15 cellular contexts compared by ENCODE assay signal in the genomic region with DNA sequence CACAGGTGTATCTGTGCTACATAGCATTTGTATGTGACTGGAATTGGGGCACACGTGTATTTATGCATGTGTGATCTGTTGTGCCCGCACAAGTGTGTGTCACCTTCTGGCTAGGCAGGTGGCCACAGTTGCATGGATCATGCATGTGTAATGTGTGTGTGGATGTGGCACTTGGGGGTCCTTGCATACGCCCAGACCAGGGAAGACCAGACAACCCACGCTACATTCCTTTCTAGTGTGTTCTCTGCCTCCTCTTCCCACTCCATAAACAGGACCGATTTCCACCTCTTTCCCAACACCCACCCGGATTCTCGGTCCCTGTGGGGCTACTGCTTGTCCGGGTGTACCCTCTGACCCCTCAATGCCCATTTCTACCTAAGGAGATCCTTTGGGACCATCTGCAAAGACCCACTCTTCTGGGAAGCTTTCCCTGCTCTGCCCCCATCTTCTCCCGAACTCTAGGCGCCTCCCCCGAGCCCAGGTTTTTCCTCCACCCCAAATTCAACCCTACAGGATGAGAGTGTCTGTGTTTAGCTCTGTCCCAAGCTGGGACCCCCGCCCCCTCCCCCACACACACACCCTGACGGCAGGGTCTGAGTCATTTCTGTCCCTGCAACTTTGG. TPM values are rescaled to one million over a fixed set of nuclear protein-coding genes. Genes with fewer than 3 reads are reported as not detected.
DNase-seq lines count a peak whose midpoint lies in the region; ATAC-seq and TF ChIP-seq lines count a peak whose summit lies in the region.
"Had no signal": no experiment of that assay in that cellular context is flagged by ENCODE, and none has a peak within 500 bp of the region (broad histone marks: within the 10 kb centered on the region; RNA-seq: fewer than 3 reads in every experiment).

No MANE protein-coding gene starts in this region.

- peaks cover 25% of the 10 kb centered on the region for H3K4me1 Mint-ChIP-seq in CD4-positive, alpha-beta T cell (ENCODE audit: low read depth)
- H3K4me1 Mint-ChIP-seq in GM23338, result peaks cover 18% of the 10 kb centered on the region
- H3K4me1 Mint-ChIP-seq in naive B cell, result peaks cover 25 to 34% (median 28%) of the 10 kb centered on the region in 3 donors

- peak overlapping the region; percentile 77 for H3K4me3 ChIP-seq in GM23338
- H3K4me3 ChIP-seq: skin epidermis had no signal

- H2AFZ ChIP-seq in GM23338, result no peak overlapping the region

- no peak overlapping the region for H3K27ac ChIP-seq in CD4-positive, alpha-beta T cell (ENCODE audit: low read depth, low read length)
- H3K27ac ChIP-seq in GM23338 (ENCODE audit: low read depth) (0 out of 2 replicates have a peak overlapping the region, but pooled peaks have one; percentile 45), angular gyrus (ENCODE audit: low read depth, low read length) (peak overlapping the region; percentile 22)
- H3K27ac ChIP-seq: gastroesophageal sphincter, Peyer's patch, skin epidermis had no signal

- CTCF ChIA-PET in CD4-positive, alpha-beta T cell (lab: Charles Lee), result no interaction called here

- H3K79me2 ChIP-seq in GM23338 (replicated peaks; ENCODE audit: insufficient read depth), result no peaks in the 10 kb centered on the region

- intact Hi-C loops in CD4-positive, alpha-beta T cell (cut with DNase I, micrococcal nuclease), result loop anchor here in 1 of 2 experiments (2.0 to 5.0 kb wide), 4 partner anchors 22 to 146 kb away; a partner anchor contains a TSS

- POLR2A ChIA-PET in CD4-positive, alpha-beta T cell (lab: Charles Lee), result no interaction called here

- DNase-seq in CD4-positive, alpha-beta T cell, result no peak
- DNase-seq in GM23338 (ENCODE audit: low spot score), result no peak
- no peak for DNase-seq in naive B cell
- no peak for DNase-seq in ecto neural progenitor cell (ENCODE audit: low spot score)
- no peak for DNase-seq in GM20000 (ENCODE audit: low spot score)
- no peak for DNase-seq in NCI-H1417 treated with DMSO at 0.1 percent for 48 hours (lab: John Stamatoyannopoulos, UW)
- DNase-seq in COLO829 (ENCODE audit: low spot score), result no peak
- DNase-seq: Caco-2, NCI-H1417, NCI-H446, Peyer's patch had no signal

- H3K36me3 Mint-ChIP-seq in CD4-positive, alpha-beta T cell (ENCODE audit: low read depth), result peaks cover 4% of the 10 kb centered on the region
- H3K36me3 Mint-ChIP-seq in GM23338 (ENCODE audit: low read depth) (peaks cover 25% of the 10 kb centered on the region), naive B cell (no peaks in the 10 kb centered on the region)

- H3K4me1 ChIP-seq in GM23338 (ENCODE audit: insufficient read depth), result peaks cover 3% of the 10 kb centered on the region; the same call in 1 of the 2 replicates
- H3K4me1 ChIP-seq: Caco-2 had no signal

- H3K27ac Mint-ChIP-seq in CD4-positive, alpha-beta T cell, result peak overlapping the region; percentile 27
- H3K27ac Mint-ChIP-seq in GM23338 (peak overlapping the region; percentile 72), naive B cell (peak overlapping the region in 3 of 6 donors; percentile 26 to 92 (median 34))

- H3K27me3 ChIP-seq in CD4-positive, alpha-beta T cell (ENCODE audit: control insufficient read depth, insufficient read depth, low read length), result no peaks in the 10 kb centered on the region
- H3K27me3 ChIP-seq in GM23338 (ENCODE audit: insufficient read depth), result no peaks in the 10 kb centered on the region
- H3K27me3 ChIP-seq: Peyer's patch had no signal

- peak overlapping the region; percentile 95 for H3K4me2 ChIP-seq in GM23338

- H3K4me3 Mint-ChIP-seq in CD4-positive, alpha-beta T cell, result peak overlapping the region; percentile 77
- peak overlapping the region; percentile 82 for H3K4me3 Mint-ChIP-seq in GM23338
- H3K4me3 Mint-ChIP-seq in naive B cell, result peak overlapping the region in 7 of 8 donors; percentile 40 to 90 (median 80)

- H4K20me1 ChIP-seq in GM23338 (replicated peaks; ENCODE audit: insufficient read depth), result no peaks in the 10 kb centered on the region; the same call in 1 of the 2 replicates

- H3K36me3 ChIP-seq in GM23338 (ENCODE audit: insufficient read depth), result no peaks in the 10 kb centered on the region
- H3K36me3 ChIP-seq: gastroesophageal sphincter had no signal

- H3F3A ChIP-seq in GM23338 (replicated peaks; ENCODE audit: low read depth), result peaks cover 6% of the 10 kb centered on the region; the same call in 1 of the 2 replicates

- no peaks in the 10 kb centered on the region for H3K9me2 ChIP-seq in GM23338 (ENCODE audit: insufficient read depth)

- H3K9me3 Mint-ChIP-seq in CD4-positive, alpha-beta T cell, result no peaks in the 10 kb centered on the region
- H3K9me3 Mint-ChIP-seq in GM23338, result 0 out of 3 replicates have a peak, but pooled peaks cover 4% of the 10 kb centered on the region
- H3K9me3 Mint-ChIP-seq in naive B cell, result peaks cover 0 to 15% (median 2%) of the 10 kb centered on the region in 7 donors

- no peak for TF ChIP-seq CTCF in CD4-positive, alpha-beta T cell (IDR thresholded peaks at IDR 0.05)
- TF ChIP-seq CTCF in GM23338 (conservative IDR thresholded peaks at IDR 0.05; ENCODE audit: low read depth in 2 of 2) (no peak), GM20000 (IDR thresholded peaks at IDR 0.05; ENCODE audit: extremely low read depth, missing control alignments) (no peak)

- H3K9me3 ChIP-seq in CD4-positive, alpha-beta T cell (ENCODE audit: control insufficient read depth, low read length), result no peaks in the 10 kb centered on the region
- H3K9me3 ChIP-seq: Caco-2 had no signal

- H3K27me3 Mint-ChIP-seq in CD4-positive, alpha-beta T cell, result no peaks in the 10 kb centered on the region
- H3K27me3 Mint-ChIP-seq in GM23338 (ENCODE audit: insufficient read depth, low read depth, poor library complexity), result peaks cover 30% of the 10 kb centered on the region
- peaks cover 0 to 31% (median 0%) of the 10 kb centered on the region in 3 donors for H3K27me3 Mint-ChIP-seq in naive B cell

- no peak for ATAC-seq in CD4-positive, alpha-beta T cell (ENCODE audit: poor library complexity)
- ATAC-seq in GM23338 (no peak), naive B cell (ENCODE audit: low read depth in 2 of 2) (no peak)
- ATAC-seq: left lobe of liver had no signal

TF ChIP-seq in GM23338, 12 proteins besides CTCF, POLR2A, EP300 and RAD21 (continues in another document):
- no peak for TF ChIP-seq STAT1 (IDR thresholded peaks at IDR 0.05; ENCODE audit: unreplicated experiment)
- TF ChIP-seq, protein P1, sequence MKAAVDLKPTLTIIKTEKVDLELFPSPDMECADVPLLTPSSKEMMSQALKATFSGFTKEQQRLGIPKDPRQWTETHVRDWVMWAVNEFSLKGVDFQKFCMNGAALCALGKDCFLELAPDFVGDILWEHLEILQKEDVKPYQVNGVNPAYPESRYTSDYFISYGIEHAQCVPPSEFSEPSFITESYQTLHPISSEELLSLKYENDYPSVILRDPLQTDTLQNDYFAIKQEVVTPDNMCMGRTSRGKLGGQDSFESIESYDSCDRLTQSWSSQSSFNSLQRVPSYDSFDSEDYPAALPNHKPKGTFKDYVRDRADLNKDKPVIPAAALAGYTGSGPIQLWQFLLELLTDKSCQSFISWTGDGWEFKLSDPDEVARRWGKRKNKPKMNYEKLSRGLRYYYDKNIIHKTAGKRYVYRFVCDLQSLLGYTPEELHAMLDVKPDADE (IDR thresholded peaks at IDR 0.05), result no peak
- no peak for TF ChIP-seq JUNB (IDR thresholded peaks at IDR 0.05; ENCODE audit: unreplicated experiment)

RNA-seq across cellular contexts. Expression of a gene that starts 12.3 kb away (rescaled TPM):
- 1 to 10 TPM; 1.7 to 1.8 TPM for total RNA-seq in CD4-positive, alpha-beta T cell
- total RNA-seq in GM23338 (2014; rRNA removed; shearing (Covaris generic)), result 9.2 and 15.1 TPM in 2 replicates
- 20.7 and 21.7 TPM in 2 replicates for polyA plus RNA-seq in GM23338 (2016; fragmentation: Nextera tagmentation; extraction: Ambion mirVana)
- polyA plus RNA-seq in naive B cell (ENCODE audit: low read depth in 6 of 6), result under 1 TPM in 1 of 6 donors, not detected in 5; 0.94 TPM

RNA-seq across cellular contexts. Expression of a gene that starts 17.0 kb away (rescaled TPM):
- 10 to 100 TPM; 10.3 to 11.0 TPM for total RNA-seq in CD4-positive, alpha-beta T cell
- 9.1 and 15.6 TPM in 2 replicates for total RNA-seq in GM23338 (2014; rRNA removed; shearing (Covaris generic))
- 11.8 and 22.5 TPM in 2 replicates for polyA plus RNA-seq in GM23338 (2016; fragmentation: Nextera tagmentation; extraction: Ambion mirVana)
- polyA plus RNA-seq in naive B cell (ENCODE audit: low read depth in 6 of 6), result 1 to 10 TPM; 4.6 to 6.3 (median 5.4) TPM

RNA-seq across cellular contexts. Expression of a gene that starts 21.9 kb away (rescaled TPM):
- total RNA-seq in CD4-positive, alpha-beta T cell, result 1 to 10 TPM in 1 of 2 experiments, under 1 TPM in 1; 0.98 to 1.0 TPM
- total RNA-seq in GM23338 (2014; rRNA removed; shearing (Covaris generic)), result 54.0 and 82.9 TPM in 2 replicates
- polyA plus RNA-seq in GM23338 (2016; fragmentation: Nextera tagmentation; extraction: Ambion mirVana) (50.7 and 52.1 TPM in 2 replicates), naive B cell (ENCODE audit: low read depth in 6 of 6) (1 to 10 TPM in 3 of 6 donors, under 1 TPM in 1, not detected in 2; 1.00 to 1.6 (median 1.3) TPM)

RNA-seq across cellular contexts. Expression of a gene that starts 24.1 kb away (rescaled TPM):
- 10 to 100 TPM; 17.6 to 20.9 TPM for total RNA-seq in CD4-positive, alpha-beta T cell
- total RNA-seq in GM23338 (2014; rRNA removed; shearing (Covaris generic)), result 0.76 and 0.93 TPM in 2 replicates
- polyA plus RNA-seq in GM23338 (2016; fragmentation: Nextera tagmentation; extraction: Ambion mirVana) (0.24 and 0.79 TPM in 2 replicates), naive B cell (ENCODE audit: low read depth in 6 of 6) (not detected)
- total RNA-seq: Caco-2 had no signal

RNA-seq across cellular contexts. Expression of a gene that starts 47.3 kb away (rescaled TPM):
- total RNA-seq in CD4-positive, alpha-beta T cell, result under 1 TPM; 0.14 to 0.64 TPM
- 1.8 and 7.5 TPM in 2 replicates for total RNA-seq in GM23338 (2014; rRNA removed; shearing (Covaris generic))
- polyA plus RNA-seq in GM23338 (2016; fragmentation: Nextera tagmentation; extraction: Ambion mirVana), result 6.4 and 8.0 TPM in 2 replicates
- not detected for polyA plus RNA-seq in naive B cell (ENCODE audit: low read depth in 6 of 6)
- total RNA-seq: gastroesophageal sphincter had no signal

Comparison
In these comparisons a context has a peak if more than half of its experiments do, and no peak if none do; other contexts are left out.
1. RNA of a gene that starts 21.9 kb away (total RNA-seq): 54.0 to 82.9 TPM in GM23338; 0.98 to 1.0 TPM in CD4-positive, alpha-beta T cell; every median in the first group is over 10 times any median in the second.
2. Peak in every context shown above with its lines, with median percentiles within 50 percentile points of each other: H3K4me3 Mint-ChIP-seq.